Comparison of ENCODE assay signal across 8 cellular contexts in the genomic region with DNA sequence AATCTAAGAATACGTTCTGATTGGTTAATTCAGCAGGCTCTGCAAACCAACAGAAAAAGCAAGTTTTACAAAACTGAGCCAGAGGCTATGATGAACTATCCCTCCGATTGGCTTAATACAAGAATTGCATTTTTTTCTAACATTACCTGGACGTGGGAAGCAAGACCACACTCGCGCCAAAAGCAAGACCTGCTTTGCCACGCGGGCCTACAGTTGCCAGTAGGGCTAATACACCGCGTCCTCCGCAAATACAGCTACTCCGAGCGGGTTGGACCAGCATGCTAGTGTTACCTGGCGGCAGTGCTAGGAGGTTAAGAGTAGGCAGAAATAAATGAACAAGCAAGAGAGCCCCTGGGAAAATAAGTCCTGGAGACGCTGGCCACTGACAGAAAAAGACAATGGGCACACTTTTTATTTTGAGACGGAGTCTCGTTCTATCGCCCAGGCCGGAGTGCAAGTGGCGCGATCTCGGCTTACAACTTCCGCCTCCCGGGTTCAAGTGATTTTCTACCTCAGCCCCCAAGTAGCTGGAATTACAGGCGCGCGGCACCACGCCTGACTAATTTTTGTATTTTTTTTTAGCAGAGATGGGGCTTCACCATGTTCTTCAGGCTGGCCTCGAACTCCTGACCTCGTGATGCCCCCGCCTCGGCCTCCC.
A peak's percentile ranks its signal among the peaks of the same experiment; 100 is the strongest.
DNase-seq lines count a peak whose midpoint lies in the region; ATAC-seq and TF ChIP-seq lines count a peak whose summit lies in the region.

No MANE protein-coding gene starts in this region.

- no peaks in the 10 kb centered on the region for H3K9me3 Mint-ChIP-seq in activated CD4-positive, alpha-beta T cell treated with anti-CD3 and anti-CD28 coated beads, Interleukin-2, amount 10 ng/mL, durations not matched to agents 7 days and 5 days

- ATAC-seq in HG03175 (IDR thresholded peaks at IDR 0.05; ENCODE audit: unreplicated experiment) (peak; percentile 5), HG03280 (IDR thresholded peaks at IDR 0.05; ENCODE audit: unreplicated experiment) (no peak)

- no peaks in the 10 kb centered on the region for H3K27me3 Mint-ChIP-seq in activated CD4-positive, alpha-beta T cell treated with anti-CD3 and anti-CD28 coated beads, Interleukin-2, amount 10 ng/mL, durations not matched to agents 7 days and 5 days

- POLR2A ChIA-PET in activated CD4-positive, alpha-beta T cell treated with anti-CD3 and anti-CD28 coated beads, Interleukin-2, amount 10 ng/mL, durations not matched to agents 7 days and 5 days (lab: Charles Lee) = interaction anchor here (0.6 to 6.5 kb wide), 26 partner anchors 8 to 1575 kb away, joined by 3 to 142 read pairs (median 6); a partner anchor contains a TSS

- no peaks in the 10 kb centered on the region for H3K9me3 ChIP-seq in parathyroid adenoma (ENCODE audit: control insufficient read depth, low read length)

- peak overlapping the region; percentile 100 for H3K27ac Mint-ChIP-seq in activated CD4-positive, alpha-beta T cell treated with anti-CD3 and anti-CD28 coated beads, Interleukin-2, amount 10 ng/mL, durations not matched to agents 7 days and 5 days

- peak overlapping the region; percentile 66 for H3K4me2 ChIP-seq in parathyroid adenoma (ENCODE audit: low read length)

- H2AFZ ChIP-seq in parathyroid adenoma = no peak overlapping the region

- H3K27me3 ChIP-seq in parathyroid adenoma (ENCODE audit: control insufficient read depth, insufficient read depth, low read length) = no peaks in the 10 kb centered on the region

- peak overlapping the region; percentile 85 for H3K4me3 Mint-ChIP-seq in activated CD4-positive, alpha-beta T cell treated with anti-CD3 and anti-CD28 coated beads, Interleukin-2, amount 10 ng/mL, durations not matched to agents 7 days and 5 days

- no peaks in the 10 kb centered on the region for H3K36me3 ChIP-seq in parathyroid adenoma (ENCODE audit: control insufficient read depth, insufficient read depth, low read length)

- H3K27ac ChIP-seq in parathyroid adenoma = no peak overlapping the region

- no peak overlapping the region for H3K9ac ChIP-seq in parathyroid adenoma

- CTCF ChIA-PET in activated CD4-positive, alpha-beta T cell treated with anti-CD3 and anti-CD28 coated beads, Interleukin-2, amount 10 ng/mL, durations not matched to agents 7 days and 5 days (lab: Charles Lee) = interaction anchor here (1.2 to 3.9 kb wide), 6 partner anchors 10 to 44 kb away, joined by 3 to 28 read pairs (median 8); a partner anchor contains a TSS

- H3K79me2 ChIP-seq in parathyroid adenoma = no peaks in the 10 kb centered on the region

- H3K4me1 ChIP-seq in parathyroid adenoma = no peaks in the 10 kb centered on the region

- no peak for TF ChIP-seq CTCF in GM12875 (IDR thresholded peaks at IDR 0.05; ENCODE audit: borderline replicate concordance, insufficient read depth, low read depth, low read length)
- no peak for TF ChIP-seq CTCF in epithelial cell of proximal tubule (conservative IDR thresholded peaks at IDR 0.05; ENCODE audit: low read depth, low read length)
- no peak for TF ChIP-seq CTCF in parathyroid adenoma (IDR thresholded peaks at IDR 0.05)

- peak overlapping the region; percentile 60 for H3K4me3 ChIP-seq in GM12875 (ENCODE audit: low read depth, low read length)
- peak overlapping the region; percentile 60 for H3K4me3 ChIP-seq in epithelial cell of proximal tubule (ENCODE audit: low read depth, low read length)
- peak overlapping the region; percentile 70 for H3K4me3 ChIP-seq in parathyroid adenoma (ENCODE audit: low read depth, low read length)

- DNase-seq in activated CD4-positive, alpha-beta T cell treated with anti-CD3 and anti-CD28 coated beads, Interleukin-2, amount 10 ng/mL, durations not matched to agents 7 days and 5 days = peak; percentile 60
- no peak for DNase-seq in epithelial cell of proximal tubule (ENCODE audit: low read depth)
- DNase-seq in AG08396 (ENCODE audit: low spot score) = no peak
- DNase-seq in DMS 273 treated with DMSO at 0.1 percent for 48 hours (lab: John Stamatoyannopoulos, UW) = no peak

- H3K4me1 Mint-ChIP-seq in activated CD4-positive, alpha-beta T cell treated with anti-CD3 and anti-CD28 coated beads, Interleukin-2, amount 10 ng/mL, durations not matched to agents 7 days and 5 days = peaks cover 54% of the 10 kb centered on the region

- peaks cover 5% of the 10 kb centered on the region for H3K36me3 Mint-ChIP-seq in activated CD4-positive, alpha-beta T cell treated with anti-CD3 and anti-CD28 coated beads, Interleukin-2, amount 10 ng/mL, durations not matched to agents 7 days and 5 days (ENCODE audit: low read depth)
